ENCODE assay signal across 9 cellular contexts in the genomic region with DNA sequence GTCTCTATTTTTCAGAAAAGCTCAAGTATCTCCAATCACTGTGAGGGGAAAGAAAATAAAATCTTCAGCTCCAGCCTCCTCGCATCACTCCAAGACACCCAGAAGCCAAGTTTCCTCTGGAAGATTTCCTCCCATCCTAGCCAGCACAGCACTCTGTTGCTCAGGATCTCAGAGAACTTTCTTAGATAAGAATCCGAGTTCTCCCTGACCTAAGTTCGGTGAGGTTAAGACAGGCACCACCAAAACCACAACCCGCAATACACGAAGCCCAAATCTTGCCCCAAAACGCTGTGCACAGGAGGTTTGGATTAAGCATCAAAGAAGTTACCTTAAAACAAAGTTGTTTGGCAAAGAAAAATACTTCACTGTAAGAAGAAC. TPM values are rescaled to one million over a fixed set of nuclear protein-coding genes. Genes with fewer than 3 reads are reported as not detected.
A peak's percentile ranks its signal among the peaks of the same experiment; 100 is the strongest.
DNase-seq lines count a peak whose midpoint lies in the region; ATAC-seq lines count a peak whose summit lies in the region.
"Had no signal": no experiment of that assay in that cellular context is flagged by ENCODE, and none has a peak within 500 bp of the region (broad histone marks: within the 10 kb centered on the region; RNA-seq: fewer than 3 reads in every experiment).

No MANE protein-coding gene starts in this region.

- H3K4me1 Mint-ChIP-seq in IgD-negative memory B cell, result peaks cover 51 to 71% (median 67%) of the 10 kb centered on the region in 3 donors
- peaks cover 80% of the 10 kb centered on the region for H3K4me1 Mint-ChIP-seq in activated naive CD8-positive, alpha-beta T cell (ENCODE audit: low read depth)
- H3K4me1 Mint-ChIP-seq in stimulated activated memory B cell treated with anti-CD40 and anti-IgM and Interleukin-4, amounts not matched to agents 10 μg/mL and 1 μg/mL and 100 μg/mL, for 72 hours, result peaks cover 79% of the 10 kb centered on the region

- no peak for ATAC-seq in stimulated activated memory B cell treated with anti-CD40 and anti-IgM and Interleukin-4, amounts not matched to agents 10 μg/mL and 1 μg/mL and 100 μg/mL, for 72 hours
- no peak for ATAC-seq in GM21360 (IDR thresholded peaks at IDR 0.05; ENCODE audit: unreplicated experiment)

- H3K36me3 Mint-ChIP-seq in IgD-negative memory B cell, result peaks cover 8% of the 10 kb centered on the region
- no peaks in the 10 kb centered on the region for H3K36me3 Mint-ChIP-seq in activated naive CD8-positive, alpha-beta T cell
- peaks cover 12% of the 10 kb centered on the region for H3K36me3 Mint-ChIP-seq in stimulated activated memory B cell treated with anti-CD40 and anti-IgM and Interleukin-4, amounts not matched to agents 10 μg/mL and 1 μg/mL and 100 μg/mL, for 72 hours

- H3K9me3 ChIP-seq in iPS-18a (ENCODE audit: control insufficient read depth, low read depth, low read length) (no peaks in the 10 kb centered on the region), SJCRH30 (replicated peaks) (no peaks in the 10 kb centered on the region)
- H3K9me3 ChIP-seq: ovary had no signal

- H3K9ac ChIP-seq in iPS-18a (ENCODE audit: low read length), result no peak overlapping the region

- H3K27me3 Mint-ChIP-seq in IgD-negative memory B cell, result no peaks in the 10 kb centered on the region
- no peaks in the 10 kb centered on the region for H3K27me3 Mint-ChIP-seq in activated naive CD8-positive, alpha-beta T cell
- H3K27me3 Mint-ChIP-seq in stimulated activated memory B cell treated with anti-CD40 and anti-IgM and Interleukin-4, amounts not matched to agents 10 μg/mL and 1 μg/mL and 100 μg/mL, for 72 hours, result no peaks in the 10 kb centered on the region

- H3K27me3 ChIP-seq in iPS-18a (ENCODE audit: control insufficient read depth, insufficient read depth, low read length), result peaks cover 56% of the 10 kb centered on the region
- no peaks in the 10 kb centered on the region for H3K27me3 ChIP-seq in SJCRH30
- H3K27me3 ChIP-seq: ovary had no signal

- H3K36me3 ChIP-seq in iPS-18a (ENCODE audit: control insufficient read depth, low read depth, low read length), result no peaks in the 10 kb centered on the region
- no peaks in the 10 kb centered on the region for H3K36me3 ChIP-seq in SJCRH30
- H3K36me3 ChIP-seq: ovary had no signal

- peak overlapping the region; percentile 58 to 99 (median 92) for H3K4me3 Mint-ChIP-seq in IgD-negative memory B cell
- H3K4me3 Mint-ChIP-seq in activated naive CD8-positive, alpha-beta T cell, result peak overlapping the region; percentile 58
- H3K4me3 Mint-ChIP-seq in stimulated activated memory B cell treated with anti-CD40 and anti-IgM and Interleukin-4, amounts not matched to agents 10 μg/mL and 1 μg/mL and 100 μg/mL, for 72 hours, result peak overlapping the region; percentile 100

- H3K4me3 ChIP-seq in iPS-18a (ENCODE audit: low read length) (peak overlapping the region; percentile 36), SJCRH30 (no peak overlapping the region)

- no peak overlapping the region for H3K27ac ChIP-seq in iPS-18a (ENCODE audit: low read length)
- no peak overlapping the region for H3K27ac ChIP-seq in SJCRH30

- H3K9me3 Mint-ChIP-seq in IgD-negative memory B cell, result no peaks in the 10 kb centered on the region
- no peaks in the 10 kb centered on the region for H3K9me3 Mint-ChIP-seq in activated naive CD8-positive, alpha-beta T cell (ENCODE audit: low read depth)
- no peaks in the 10 kb centered on the region for H3K9me3 Mint-ChIP-seq in stimulated activated memory B cell treated with anti-CD40 and anti-IgM and Interleukin-4, amounts not matched to agents 10 μg/mL and 1 μg/mL and 100 μg/mL, for 72 hours

- H3K27ac Mint-ChIP-seq in IgD-negative memory B cell, result peak overlapping the region; percentile 97 to 98 (median 98)
- peak overlapping the region; percentile 72 for H3K27ac Mint-ChIP-seq in activated naive CD8-positive, alpha-beta T cell
- peak overlapping the region; percentile 98 for H3K27ac Mint-ChIP-seq in stimulated activated memory B cell treated with anti-CD40 and anti-IgM and Interleukin-4, amounts not matched to agents 10 μg/mL and 1 μg/mL and 100 μg/mL, for 72 hours

- peaks cover 61% of the 10 kb centered on the region for H3K4me1 ChIP-seq in iPS-18a (ENCODE audit: control insufficient read depth, low read depth, low read length)
- H3K4me1 ChIP-seq in SJCRH30, result peaks cover 3% of the 10 kb centered on the region; the same call in 1 of the 2 replicates

- DNase-seq in NCI-H2081 (lab: John Stamatoyannopoulos, UW) (no peak), hepatic stellate cell (ENCODE audit: low spot score) (no peak), SJCRH30 (no peak)

RNA-seq across cellular contexts. Expression of a gene that starts 4.2 kb away (rescaled TPM):
- polyA plus RNA-seq in IgD-negative memory B cell, result 48.9 TPM
- total RNA-seq in SJCRH30 (2014; rRNA removed; shearing (Covaris generic)), result 9.4 and 10.0 TPM in 2 replicates

RNA-seq across cellular contexts. Expression of a gene that starts 51.7 kb away (rescaled TPM):
- 23.3 TPM for polyA plus RNA-seq in IgD-negative memory B cell
- total RNA-seq in SJCRH30 (2014; rRNA removed; shearing (Covaris generic)), result 29.0 and 31.6 TPM in 2 replicates
